29 cellular contexts compared by ENCODE assay signal in the genomic region with DNA sequence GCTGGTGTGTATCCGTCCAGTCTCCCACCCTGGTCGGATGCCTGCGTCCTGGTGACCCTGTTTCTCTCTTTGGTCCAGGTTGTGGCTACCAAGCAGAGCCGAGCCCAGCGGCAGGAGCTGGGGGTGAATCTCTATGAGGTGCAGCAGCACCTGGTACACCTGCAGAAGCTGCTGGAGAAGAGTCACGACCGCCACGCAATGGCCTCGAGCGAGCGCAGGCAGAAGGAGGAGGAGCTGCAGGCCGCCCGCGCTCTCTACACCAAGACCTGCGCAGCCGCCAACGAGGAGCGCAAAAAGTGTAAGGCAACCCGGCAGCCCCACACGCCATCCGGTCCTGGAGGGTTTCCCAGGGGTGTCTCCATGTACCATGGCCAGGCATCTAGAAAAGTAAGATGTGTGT.
"Had no signal": no experiment of that assay in that cellular context is flagged by ENCODE, and none has a peak within 500 bp of the region (broad histone marks: within the 10 kb centered on the region; RNA-seq: fewer than 3 reads in every experiment).

No MANE protein-coding gene starts in this region.

- H3K36me3 Mint-ChIP-seq: naive thymus-derived CD8-positive, alpha-beta T cell; stimulated activated effector memory CD8-positive, alpha-beta T cell treated with anti-CD3 and anti-CD28 coated beads, Interleukin-12 subunit alpha, Interleukin-12 subunit beta, amount 100 ng/mL, for 72 hours; stimulated activated naive B cell treated with anti-CD40 and anti-IgM and Interleukin-4, amounts not matched to agents 10 μg/mL and 1 μg/mL and 100 μg/mL, for 72 hours had no signal

- H3K27ac Mint-ChIP-seq: nephron; progenitor cell of endocrine pancreas; stimulated activated effector memory CD8-positive, alpha-beta T cell treated with anti-CD3 and anti-CD28 coated beads, Interleukin-12 subunit alpha, Interleukin-12 subunit beta, amount 100 ng/mL, for 72 hours; stimulated activated naive B cell treated with anti-CD40 and anti-IgM and Interleukin-4, amounts not matched to agents 10 μg/mL and 1 μg/mL and 100 μg/mL, for 72 hours; stimulated activated naive CD8-positive, alpha-beta T cell treated with anti-CD3 and anti-CD28 coated beads, Interleukin-15, Interleukin-2, amounts not matched to agents 100 ng/mL and 50 ng/mL, for 24 hours had no signal

- H3K9ac ChIP-seq: parathyroid adenoma had no signal

- H2AFZ ChIP-seq: parathyroid adenoma had no signal

- H3K9me3 Mint-ChIP-seq: naive thymus-derived CD8-positive, alpha-beta T cell; nephron; neural crest cell; stimulated activated effector memory CD8-positive, alpha-beta T cell treated with anti-CD3 and anti-CD28 coated beads, Interleukin-12 subunit alpha, Interleukin-12 subunit beta, amount 100 ng/mL, for 72 hours; stimulated activated naive B cell treated with anti-CD40 and anti-IgM and Interleukin-4, amounts not matched to agents 10 μg/mL and 1 μg/mL and 100 μg/mL, for 72 hours; stimulated activated naive CD8-positive, alpha-beta T cell treated with anti-CD3 and anti-CD28 coated beads, Interleukin-15, Interleukin-2, amounts not matched to agents 100 ng/mL and 50 ng/mL, for 24 hours had no signal

- H3K9me3 ChIP-seq: neutrophil, ovary, psoas muscle, right lobe of liver, sigmoid colon, stomach, thoracic aorta, thyroid gland, tibial nerve, upper lobe of left lung, vagina had no signal

- H3K4me3 Mint-ChIP-seq: naive thymus-derived CD8-positive, alpha-beta T cell; nephron; neural crest cell; stimulated activated effector memory CD8-positive, alpha-beta T cell treated with anti-CD3 and anti-CD28 coated beads, Interleukin-12 subunit alpha, Interleukin-12 subunit beta, amount 100 ng/mL, for 72 hours; stimulated activated naive B cell treated with anti-CD40 and anti-IgM and Interleukin-4, amounts not matched to agents 10 μg/mL and 1 μg/mL and 100 μg/mL, for 72 hours; stimulated activated naive CD8-positive, alpha-beta T cell treated with anti-CD3 and anti-CD28 coated beads, Interleukin-15, Interleukin-2, amounts not matched to agents 100 ng/mL and 50 ng/mL, for 24 hours had no signal

- H3K79me2 ChIP-seq: parathyroid adenoma had no signal

- FAIRE-seq: small intestine, urothelium cell line had no signal

- H3K4me1 ChIP-seq: parathyroid adenoma, psoas muscle, thyroid gland had no signal

- H3K27me3 ChIP-seq: ovary, right lobe of liver, sigmoid colon, stomach, thyroid gland, tibial nerve, upper lobe of left lung, vagina had no signal

- DNase-seq: naive thymus-derived CD8-positive, alpha-beta T cell; nucleus accumbens; psoas muscle; right cardiac atrium; sigmoid colon; small intestine; stimulated activated CD4-positive, alpha-beta T cell treated with anti-CD3 and anti-CD28 coated beads, Interleukin-15, amount 100 ng/mL, for 24 hours; stimulated activated CD4-positive, alpha-beta T cell treated with anti-CD3 and anti-CD28 coated beads, Interleukin-2, amount 100 ng/mL, for 24 hours; stimulated activated CD4-positive, alpha-beta T cell treated with anti-CD3 and anti-CD28 coated beads, Interleukin-2, amount 100 ng/mL, for 48 hours; stimulated activated CD4-positive, alpha-beta T cell treated with anti-CD3 and anti-CD28 coated beads, Interleukin-4, amount 100 ng/mL, for 24 hours; stimulated activated naive B cell treated with anti-CD40 and anti-IgM and Interleukin-4, amounts not matched to agents 10 μg/mL and 1 μg/mL and 100 μg/mL, for 72 hours; stimulated activated naive CD4-positive, alpha-beta T cell treated with Interleukin-2 at 50 U/mL for 16 hours; stomach; thyroid gland; trophoblast cell had no signal

- H3K4me3 ChIP-seq: ovary, psoas muscle, right lobe of liver, sigmoid colon, stomach, thoracic aorta, thyroid gland, tibial nerve, upper lobe of left lung, vagina had no signal

- H3K27me3 Mint-ChIP-seq: naive thymus-derived CD8-positive, alpha-beta T cell; progenitor cell of endocrine pancreas; stimulated activated naive CD8-positive, alpha-beta T cell treated with anti-CD3 and anti-CD28 coated beads, Interleukin-15, Interleukin-2, amounts not matched to agents 100 ng/mL and 50 ng/mL, for 24 hours had no signal

- H3K36me3 ChIP-seq: neutrophil, ovary, right lobe of liver, vagina had no signal

- H3K4me1 Mint-ChIP-seq: naive thymus-derived CD8-positive, alpha-beta T cell; stimulated activated effector memory CD8-positive, alpha-beta T cell treated with anti-CD3 and anti-CD28 coated beads, Interleukin-12 subunit alpha, Interleukin-12 subunit beta, amount 100 ng/mL, for 72 hours; stimulated activated naive B cell treated with anti-CD40 and anti-IgM and Interleukin-4, amounts not matched to agents 10 μg/mL and 1 μg/mL and 100 μg/mL, for 72 hours had no signal

- ATAC-seq: naive thymus-derived CD8-positive, alpha-beta T cell; psoas muscle; right cardiac atrium; right lobe of liver; stimulated activated effector memory CD8-positive, alpha-beta T cell treated with anti-CD3 and anti-CD28 coated beads, Interleukin-12 subunit alpha, Interleukin-12 subunit beta, amount 100 ng/mL, for 72 hours; stimulated activated naive B cell treated with anti-CD40 and anti-IgM and Interleukin-4, amounts not matched to agents 10 μg/mL and 1 μg/mL and 100 μg/mL, for 72 hours had no signal

- H3K27ac ChIP-seq: neutrophil, ovary, parathyroid adenoma, psoas muscle, right lobe of liver, sigmoid colon, stomach, thoracic aorta, thyroid gland, tibial nerve, upper lobe of left lung, vagina had no signal
